13 cellular contexts compared by ENCODE assay signal in the genomic region with DNA sequence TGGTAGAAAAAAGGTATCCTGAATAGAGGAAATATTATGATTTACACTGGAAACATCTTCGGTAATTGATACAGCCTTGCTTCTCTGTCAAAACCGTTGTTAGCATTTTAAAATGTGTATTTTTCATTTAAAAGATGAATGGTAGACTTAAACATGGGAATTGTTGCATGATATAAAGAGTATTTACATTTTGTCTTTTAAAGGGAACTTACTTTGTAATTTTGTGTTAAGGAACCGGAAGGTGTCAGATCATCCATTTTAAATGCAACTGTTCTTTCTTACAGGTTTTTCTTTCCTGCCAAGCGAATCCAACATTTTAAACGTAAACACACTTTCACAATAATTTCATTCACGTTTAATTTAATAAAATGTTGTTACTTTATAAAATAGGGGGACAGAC. TPM values are rescaled to one million over a fixed set of nuclear protein-coding genes. Genes with fewer than 3 reads are reported as not detected.
DNase-seq lines count a peak whose midpoint lies in the region; ATAC-seq, FAIRE-seq and TF ChIP-seq lines count a peak whose summit lies in the region.
"Had no signal": no experiment of that assay in that cellular context is flagged by ENCODE, and none has a peak within 500 bp of the region (broad histone marks: within the 10 kb centered on the region; RNA-seq: fewer than 3 reads in every experiment).

No MANE protein-coding gene starts in this region.

- H3K27ac ChIP-seq in DOHH2 (ENCODE audit: low read depth, low read length) (peak overlapping the region; percentile 95), HCT116 (ENCODE audit: low read depth, low read length) (peak overlapping the region; percentile 97; the same call in 1 of the 2 replicates)
- H3K27ac ChIP-seq: left lung had no signal

- H3K4me1 ChIP-seq in DOHH2 (ENCODE audit: control insufficient read depth, low read length) (peaks cover 22% of the 10 kb centered on the region), HCT116 (ENCODE audit: control insufficient read depth in 1 of 2, insufficient read depth in 2 of 2, low read length in 2 of 2) (peaks cover 27 to 41% of the 10 kb centered on the region in 2 experiments)

- RAD21 ChIA-PET in HCT116 (lab: Charles Lee; ENCODE audit: low non-redundant PET in 1 of 2, low total read pairs in 2 of 2, uncharacterized antibody in 2 of 2, unreplicated experiment in 2 of 2) = no interaction called here

- peaks cover 86% of the 10 kb centered on the region for H3K79me2 ChIP-seq in DOHH2 (ENCODE audit: control insufficient read depth, low read length)
- peaks cover 52% of the 10 kb centered on the region for H3K79me2 ChIP-seq in HCT116 (ENCODE audit: insufficient read depth, low read length)

- no peak for TF ChIP-seq CTCF in DOHH2 (IDR thresholded peaks at IDR 0.05; ENCODE audit: low read depth, low read length, poor library complexity, severe bottlenecking)
- no peak for TF ChIP-seq CTCF in HCT116 (IDR thresholded peaks at IDR 0.05 in 2 of 3, conservative IDR thresholded peaks at IDR 0.05 in 1 of 3; ENCODE audit: borderline replicate concordance in 1 of 3, insufficient read depth in 1 of 3, low read depth in 2 of 3, low read length in 2 of 3)

- intact Hi-C loops in HCT116 (cut with micrococcal nuclease) = no loop called here

- no peak for TF ChIP-seq RAD21 in HCT116 (IDR thresholded peaks at IDR 0.05; ENCODE audit: low read depth)

- CTCF ChIA-PET in HCT116 (lab: Charles Lee) = interaction anchor here (1.1 kb wide), 1 partner anchor 199 kb away, joined by 3 read pairs; no protein-coding TSS in a partner anchor

- H4K20me1 ChIP-seq in DOHH2 (ENCODE audit: control insufficient read depth, insufficient read depth, low read depth, low read length) (peaks cover 17% of the 10 kb centered on the region), HCT116 (ENCODE audit: insufficient read depth) (0 out of 2 replicates have a peak, but pooled peaks cover 3% of the 10 kb centered on the region)

- peak overlapping the region; percentile 92 for H3K9ac ChIP-seq in HCT116 (ENCODE audit: low read length)

- no peak for TF ChIP-seq POLR2A in HCT116 (IDR thresholded peaks at IDR 0.05; ENCODE audit: borderline replicate concordance, extremely low read depth, insufficient read depth, insufficient read length)

- POLR2A ChIA-PET in HCT116 (lab: Charles Lee) = interaction anchor here (1.2 kb wide), 2 partner anchors 10 to 59 kb away, joined by 3 to 5 read pairs; no protein-coding TSS in a partner anchor

- BruUV-seq in HCT116 (replicated peaks; lab: Mats Ljungman, UMichigan) = no TSS peak

- peak; percentile 57 for FAIRE-seq in RCC 7860 (lab: Jason Lieb, UNC)

- DNase-seq in HCT116 (ENCODE audit: low read depth, low spot score) (no peak), RCC 7860 (ENCODE audit: low spot score) (no peak), glomerular visceral epithelial cell (ENCODE audit: extremely low spot score) (no peak), MV-4-11 (lab: John Stamatoyannopoulos, UW) (no peak)
- DNase-seq: activated gamma-delta T cell; left lung; NCI-H2171 treated with DMSO at 0.1 percent for 48 hours; stimulated activated CD8-positive, alpha-beta memory T cell treated with anti-CD3 and anti-CD28 coated beads, Interleukin-4, amount 100 ng/mL, for 48 hours had no signal

- ATAC-seq in HCT116 = no peak
- no peak for ATAC-seq in GM21447 (IDR thresholded peaks at IDR 0.05; ENCODE audit: unreplicated experiment)
- no peak for ATAC-seq in HG03520 (IDR thresholded peaks at IDR 0.05; ENCODE audit: unreplicated experiment)
- ATAC-seq: left lung, sciatic nerve had no signal

- H3K4me3 ChIP-seq in DOHH2 (ENCODE audit: low read length) (peak overlapping the region; percentile 75), HCT116 (replicated peaks in 1 of 2; ENCODE audit: low read depth in 1 of 2, low read length in 2 of 2) (peak overlapping the region; percentile 75 to 77), iPS-11a (ENCODE audit: low read depth, low read length) (peak overlapping the region; percentile 69)
- H3K4me3 ChIP-seq: left lung had no signal

- H3K27me3 ChIP-seq in DOHH2 (ENCODE audit: control insufficient read depth, low read length) (no peaks in the 10 kb centered on the region), HCT116 (ENCODE audit: insufficient read depth, low read length) (peaks cover 19% of the 10 kb centered on the region)

- H3K9me3 ChIP-seq in DOHH2 (ENCODE audit: control insufficient read depth, insufficient read depth, low read length) (no peaks in the 10 kb centered on the region), HCT116 (ENCODE audit: control insufficient read depth in 1 of 2, insufficient read depth in 1 of 2, low read depth in 1 of 2, low read length in 2 of 2) (no peaks in the 10 kb centered on the region)
- H3K9me3 ChIP-seq: left lung had no signal

- peak overlapping the region; percentile 94 for H3K4me2 ChIP-seq in DOHH2 (ENCODE audit: low read length)
- H3K4me2 ChIP-seq in HCT116 (ENCODE audit: low read length) = peak overlapping the region; percentile 93

- H3K36me3 ChIP-seq in DOHH2 (ENCODE audit: control insufficient read depth, low read length) (peaks cover 61% of the 10 kb centered on the region), HCT116 (ENCODE audit: control insufficient read depth in 1 of 2, insufficient read depth in 2 of 2, low read length in 2 of 2) (no peaks in the 10 kb centered on the region; a peak in 1 of 4 replicates)
- H3K36me3 ChIP-seq: left lung had no signal

- H2AFZ ChIP-seq in HCT116 (ENCODE audit: low read depth, low read length, poor library complexity, severe bottlenecking) = no peak overlapping the region

- H3K9me2 ChIP-seq in DOHH2 (replicated peaks; ENCODE audit: control insufficient read depth, low read length) (no peaks in the 10 kb centered on the region), HCT116 (ENCODE audit: insufficient read depth) (no peaks in the 10 kb centered on the region)

- H3F3A ChIP-seq in DOHH2 (ENCODE audit: control insufficient read depth, insufficient read depth) = peaks cover 37% of the 10 kb centered on the region

TF ChIP-seq in HCT116, 20 proteins besides CTCF, POLR2A, EP300 and RAD21:
- TF ChIP-seq EZH2phosphoT487 (IDR thresholded peaks at IDR 0.05; ENCODE audit: borderline replicate concordance) = no peak
- no peak for TF ChIP-seq JUND (IDR thresholded peaks at IDR 0.05)
- TF ChIP-seq, protein P1, sequence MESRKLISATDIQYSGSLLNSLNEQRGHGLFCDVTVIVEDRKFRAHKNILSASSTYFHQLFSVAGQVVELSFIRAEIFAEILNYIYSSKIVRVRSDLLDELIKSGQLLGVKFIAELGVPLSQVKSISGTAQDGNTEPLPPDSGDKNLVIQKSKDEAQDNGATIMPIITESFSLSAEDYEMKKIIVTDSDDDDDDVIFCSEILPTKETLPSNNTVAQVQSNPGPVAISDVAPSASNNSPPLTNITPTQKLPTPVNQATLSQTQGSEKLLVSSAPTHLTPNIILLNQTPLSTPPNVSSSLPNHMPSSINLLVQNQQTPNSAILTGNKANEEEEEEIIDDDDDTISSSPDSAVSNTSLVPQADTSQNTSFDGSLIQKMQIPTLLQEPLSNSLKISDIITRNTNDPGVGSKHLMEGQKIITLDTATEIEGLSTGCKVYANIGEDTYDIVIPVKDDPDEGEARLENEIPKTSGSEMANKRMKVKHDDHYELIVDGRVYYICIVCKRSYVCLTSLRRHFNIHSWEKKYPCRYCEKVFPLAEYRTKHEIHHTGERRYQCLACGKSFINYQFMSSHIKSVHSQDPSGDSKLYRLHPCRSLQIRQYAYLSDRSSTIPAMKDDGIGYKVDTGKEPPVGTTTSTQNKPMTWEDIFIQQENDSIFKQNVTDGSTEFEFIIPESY (IDR thresholded peaks at IDR 0.05; ENCODE audit: extremely low read depth, insufficient replicate concordance, low read length) = no peak
- TF ChIP-seq EGR1 (IDR thresholded peaks at IDR 0.05; ENCODE audit: low read depth) = no peak
- TF ChIP-seq CBX3 (IDR thresholded peaks at IDR 0.05; ENCODE audit: low read depth) = no peak
- TF ChIP-seq, protein P2, sequence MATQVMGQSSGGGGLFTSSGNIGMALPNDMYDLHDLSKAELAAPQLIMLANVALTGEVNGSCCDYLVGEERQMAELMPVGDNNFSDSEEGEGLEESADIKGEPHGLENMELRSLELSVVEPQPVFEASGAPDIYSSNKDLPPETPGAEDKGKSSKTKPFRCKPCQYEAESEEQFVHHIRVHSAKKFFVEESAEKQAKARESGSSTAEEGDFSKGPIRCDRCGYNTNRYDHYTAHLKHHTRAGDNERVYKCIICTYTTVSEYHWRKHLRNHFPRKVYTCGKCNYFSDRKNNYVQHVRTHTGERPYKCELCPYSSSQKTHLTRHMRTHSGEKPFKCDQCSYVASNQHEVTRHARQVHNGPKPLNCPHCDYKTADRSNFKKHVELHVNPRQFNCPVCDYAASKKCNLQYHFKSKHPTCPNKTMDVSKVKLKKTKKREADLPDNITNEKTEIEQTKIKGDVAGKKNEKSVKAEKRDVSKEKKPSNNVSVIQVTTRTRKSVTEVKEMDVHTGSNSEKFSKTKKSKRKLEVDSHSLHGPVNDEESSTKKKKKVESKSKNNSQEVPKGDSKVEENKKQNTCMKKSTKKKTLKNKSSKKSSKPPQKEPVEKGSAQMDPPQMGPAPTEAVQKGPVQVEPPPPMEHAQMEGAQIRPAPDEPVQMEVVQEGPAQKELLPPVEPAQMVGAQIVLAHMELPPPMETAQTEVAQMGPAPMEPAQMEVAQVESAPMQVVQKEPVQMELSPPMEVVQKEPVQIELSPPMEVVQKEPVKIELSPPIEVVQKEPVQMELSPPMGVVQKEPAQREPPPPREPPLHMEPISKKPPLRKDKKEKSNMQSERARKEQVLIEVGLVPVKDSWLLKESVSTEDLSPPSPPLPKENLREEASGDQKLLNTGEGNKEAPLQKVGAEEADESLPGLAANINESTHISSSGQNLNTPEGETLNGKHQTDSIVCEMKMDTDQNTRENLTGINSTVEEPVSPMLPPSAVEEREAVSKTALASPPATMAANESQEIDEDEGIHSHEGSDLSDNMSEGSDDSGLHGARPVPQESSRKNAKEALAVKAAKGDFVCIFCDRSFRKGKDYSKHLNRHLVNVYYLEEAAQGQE (IDR thresholded peaks at IDR 0.05; ENCODE audit: low read depth) = no peak
- no peak for TF ChIP-seq CEBPB (IDR thresholded peaks at IDR 0.05; ENCODE audit: low read depth)
- TF ChIP-seq EZH2 (IDR thresholded peaks at IDR 0.05) = no peak
- no peak for TF ChIP-seq SRF (IDR thresholded peaks at IDR 0.05; ENCODE audit: low read depth)

RNA-seq across cellular contexts. Expression of a gene that starts 1.8 kb away (rescaled TPM):
- 79.1 TPM for total RNA-seq in HCT116 (2021; ENCODE audit: unreplicated experiment)
- polyA plus RNA-seq in HCT116 (2012) = 21.3 and 43.7 TPM in 2 replicates

RNA-seq across cellular contexts. Expression of a gene that starts 59.7 kb away (rescaled TPM):
- total RNA-seq in HCT116 (2021; ENCODE audit: unreplicated experiment) = 122 TPM
- 54.6 and 76.3 TPM in 2 replicates for polyA plus RNA-seq in HCT116 (2012)
